In genomic region chr7:69597278-69598076, GRCh38 we compare ENCODE assay signal across 8 cellular contexts. TPM values are rescaled to one million over a fixed set of nuclear protein-coding genes. Genes with fewer than 3 reads are reported as not detected.
DNase-seq lines count a peak whose midpoint lies in the region; ATAC-seq, FAIRE-seq and TF ChIP-seq lines count a peak whose summit lies in the region.

No MANE protein-coding gene starts in this region.

- H4K20me1 ChIP-seq in HepG2 (ENCODE audit: insufficient read depth, low read length), result no peaks in the 10 kb centered on the region

- H3K4me1 ChIP-seq in body of pancreas (peaks cover 28% of the 10 kb centered on the region), HepG2 (ENCODE audit: insufficient read depth, low read length) (peaks cover 18% of the 10 kb centered on the region), subcutaneous abdominal adipose tissue (ENCODE audit: control insufficient read depth in 5 of 5, insufficient read depth in 5 of 5, low read length in 5 of 5) (peaks cover 0 to 36% (median 26%) of the 10 kb centered on the region in 5 donors)

- POLR2A ChIA-PET in HepG2 (lab: Yijun Ruan, JAX), result no interaction called here

- intact Hi-C loops in body of pancreas (cut with DNase I), result no loop called here
- intact Hi-C loops in HepG2 (cut with micrococcal nuclease; ENCODE audit: unreplicated experiment), result no loop called here

- H3K36me3 ChIP-seq in body of pancreas (replicated peaks in 1 of 2; ENCODE audit: insufficient read depth in 1 of 2, low read depth in 2 of 2), result no peaks in the 10 kb centered on the region
- H3K36me3 ChIP-seq in HepG2 (replicated peaks in 1 of 2; ENCODE audit: control insufficient read depth in 1 of 2, insufficient read depth in 2 of 2, low read length in 2 of 2), result no peaks in the 10 kb centered on the region
- no peaks in the 10 kb centered on the region for H3K36me3 ChIP-seq in subcutaneous abdominal adipose tissue (ENCODE audit: control insufficient read depth in 5 of 5, insufficient read depth in 5 of 5, low read length in 5 of 5)

- ATAC-seq in GM21447 (IDR thresholded peaks at IDR 0.05; ENCODE audit: unreplicated experiment), result peak; percentile 24
- ATAC-seq in body of pancreas, result peak; percentile 47
- peak; percentile 55 for ATAC-seq in HepG2

- 0 out of 2 replicates have a peak overlapping the region, but pooled peaks have one; percentile 15 for H3K9ac ChIP-seq in HepG2 (ENCODE audit: insufficient read depth, low read depth, low read length)
- H3K9ac ChIP-seq in subcutaneous abdominal adipose tissue (ENCODE audit: low read length in 5 of 5), result peak overlapping the region; percentile 48 to 87 (median 75)

- H2AFZ ChIP-seq in HepG2 (ENCODE audit: low read length), result no peak overlapping the region

- 0 to 2% methylated on average over 12 to 73 of the region's 78 CpGs for WGBS in body of pancreas, 2 donors
- 7% methylated on average over 13 of the region's 78 CpGs for WGBS in HepG2 (ENCODE audit: low lambda C conversion rate)

- DNase-seq in DMS53 treated with DMSO at 0.1 percent for 48 hours (lab: John Stamatoyannopoulos, UW; ENCODE audit: unreplicated experiment) (peak; percentile 29), KBM-7 (peak; percentile 63), body of pancreas (peak; percentile 13 to 60 (median 30)), HepG2 (ENCODE audit: low spot score) (no peak), COLO829 (ENCODE audit: low spot score) (no peak), NCI-H446 (lab: John Stamatoyannopoulos, UW) (no peak)

- peak overlapping the region; percentile 76 for H3K4me2 ChIP-seq in HepG2 (ENCODE audit: low read depth, low read length)

- in situ Hi-C loops in KBM-7 (cut with MboI; ENCODE audit: low pct_unique_long_range_greater_than_20kb, low sequenced_read_pairs) (no loop called here), HepG2 (cut with HindIII; ENCODE audit: extremely low pct_ligation_motif_present, low pct_unique_long_range_greater_than_20kb) (no loop called here)

- CTCF ChIA-PET in HepG2 (lab: Yijun Ruan, JAX; ENCODE audit: low intra/inter-chr PET ratio, low total read pairs), result no interaction called here

- no peaks in the 10 kb centered on the region for H3K79me2 ChIP-seq in HepG2 (ENCODE audit: insufficient read depth, low read length)

- FAIRE-seq in HepG2 (lab: Jason Lieb, UNC), result no peak

- no peaks in the 10 kb centered on the region for H3K27me3 ChIP-seq in body of pancreas
- peaks cover 0 to 32% of the 10 kb centered on the region in 2 experiments; a peak in 4 of 5 replicates for H3K27me3 ChIP-seq in HepG2 (ENCODE audit: control insufficient read depth in 1 of 2, insufficient read depth in 2 of 2, low read length in 2 of 2)
- no peaks in the 10 kb centered on the region for H3K27me3 ChIP-seq in subcutaneous abdominal adipose tissue (ENCODE audit: control insufficient read depth in 5 of 5, insufficient read depth in 4 of 5, low read length in 5 of 5)

- TF ChIP-seq POLR2A in body of pancreas (IDR thresholded peaks at IDR 0.05), result peak in 1 of 3 donors; percentile 24
- no peak for TF ChIP-seq POLR2A in HepG2 (IDR thresholded peaks at IDR 0.05; ENCODE audit: insufficient read depth in 1 of 2, low read depth in 2 of 2, low read length in 2 of 2)

- H3K4me3 ChIP-seq in body of pancreas, result peak overlapping the region; percentile 21 to 63
- peak overlapping the region; percentile 34 to 70 (median 46); a peak in 4 of 6 replicates for H3K4me3 ChIP-seq in HepG2 (replicated peaks in 1 of 3; ENCODE audit: insufficient read depth in 1 of 3, low read depth in 2 of 3, low read length in 3 of 3)
- peak overlapping the region; percentile 64 to 85 (median 69) for H3K4me3 ChIP-seq in subcutaneous abdominal adipose tissue (ENCODE audit: low read depth in 1 of 5, low read length in 5 of 5)

- TF ChIP-seq RAD21 in HepG2 (CRISPR knock-in tag; IDR thresholded peaks at IDR 0.05), result no peak

- H3K27ac ChIP-seq in body of pancreas (peak overlapping the region; percentile 51 to 90 (median 80)), HepG2 (ENCODE audit: extremely low read length, insufficient read depth, low read length) (no peak overlapping the region), subcutaneous abdominal adipose tissue (ENCODE audit: low read depth, low read length) (peak overlapping the region; percentile 84)

- TF ChIP-seq EP300 in HepG2 (IDR thresholded peaks at IDR 0.05; ENCODE audit: low read depth in 2 of 2, low read length in 2 of 2) (no peak), HepG2 (CRISPR knock-in tag; IDR thresholded peaks at IDR 0.05; ENCODE audit: borderline replicate concordance) (no peak)

- H3K9me3 ChIP-seq in body of pancreas (no peaks in the 10 kb centered on the region), HepG2 (ENCODE audit: low read length) (no peaks in the 10 kb centered on the region), subcutaneous abdominal adipose tissue (ENCODE audit: control insufficient read depth in 5 of 5, low read length in 5 of 5) (no peaks in the 10 kb centered on the region)

- TF ChIP-seq CTCF in body of pancreas (IDR thresholded peaks at IDR 0.05) (no peak), HepG2 (CRISPR knock-in tag; IDR thresholded peaks at IDR 0.05) (no peak)

- BruUV-seq in HepG2 (replicated peaks; lab: Mats Ljungman, UMichigan), result no TSS peak

TF ChIP-seq in HepG2, 621 proteins besides CTCF, POLR2A, EP300 and RAD21 (continues in another document):
- TF ChIP-seq, protein P1, sequence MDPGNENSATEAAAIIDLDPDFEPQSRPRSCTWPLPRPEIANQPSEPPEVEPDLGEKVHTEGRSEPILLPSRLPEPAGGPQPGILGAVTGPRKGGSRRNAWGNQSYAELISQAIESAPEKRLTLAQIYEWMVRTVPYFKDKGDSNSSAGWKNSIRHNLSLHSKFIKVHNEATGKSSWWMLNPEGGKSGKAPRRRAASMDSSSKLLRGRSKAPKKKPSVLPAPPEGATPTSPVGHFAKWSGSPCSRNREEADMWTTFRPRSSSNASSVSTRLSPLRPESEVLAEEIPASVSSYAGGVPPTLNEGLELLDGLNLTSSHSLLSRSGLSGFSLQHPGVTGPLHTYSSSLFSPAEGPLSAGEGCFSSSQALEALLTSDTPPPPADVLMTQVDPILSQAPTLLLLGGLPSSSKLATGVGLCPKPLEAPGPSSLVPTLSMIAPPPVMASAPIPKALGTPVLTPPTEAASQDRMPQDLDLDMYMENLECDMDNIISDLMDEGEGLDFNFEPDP (CRISPR knock-in tag; conservative IDR thresholded peaks at IDR 0.05), result no peak
- TF ChIP-seq ZBTB7B (CRISPR knock-in tag; IDR thresholded peaks at IDR 0.05), result peak; percentile 22; the same call in 1 of the 2 replicates
- no peak for TF ChIP-seq ZFP36 (IDR thresholded peaks at IDR 0.05; ENCODE audit: borderline replicate concordance, low read depth, low read length, partially characterized antibody)
- TF ChIP-seq ZNF572 (CRISPR knock-in tag; IDR thresholded peaks at IDR 0.05), result no peak
- TF ChIP-seq, protein P2, sequence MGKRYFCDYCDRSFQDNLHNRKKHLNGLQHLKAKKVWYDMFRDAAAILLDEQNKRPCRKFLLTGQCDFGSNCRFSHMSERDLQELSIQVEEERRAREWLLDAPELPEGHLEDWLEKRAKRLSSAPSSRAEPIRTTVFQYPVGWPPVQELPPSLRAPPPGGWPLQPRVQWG (CRISPR knock-in tag; IDR thresholded peaks at IDR 0.05; ENCODE audit: borderline replicate concordance, low read depth), result no peak
- TF ChIP-seq ZNF263 (CRISPR knock-in tag; IDR thresholded peaks at IDR 0.05), result peak; percentile 76
- TF ChIP-seq RNF2 (conservative IDR thresholded peaks at IDR 0.05; ENCODE audit: low read depth), result no peak
- 0 out of 2 replicates have a peak, but pooled peaks have one; percentile 39 for TF ChIP-seq ZNF800 (CRISPR knock-in tag; IDR thresholded peaks at IDR 0.05)

RNA-seq across cellular contexts. Expression of gene AUTS2, which starts 0.8 kb away (rescaled TPM):
- total RNA-seq in body of pancreas (10 to 100 TPM; 11.7 to 18.5 TPM), HepG2 (2016; rRNA removed; fragmentation: Illumina TruSeq; extraction: Trizol) (0.38 TPM in 1 of 2 replicates, not detected in the other)
- 0.09 and 0.10 TPM in 2 replicates for total RNA-seq in HepG2 (2016; cell fraction: cytosol; rRNA removed; fragmentation: Illumina TruSeq; extraction: Trizol; ENCODE audit: low read depth)
- total RNA-seq in HepG2 (2016; cell fraction: insoluble cytoplasmic fraction; rRNA removed; fragmentation: Illumina TruSeq; extraction: Trizol), result 0.09 TPM in 1 of 2 replicates, not detected in the other
- total RNA-seq in HepG2 (2016; cell fraction: membrane; rRNA removed; fragmentation: Illumina TruSeq; extraction: Trizol), result 0.06 and 0.07 TPM in 2 replicates
- 0.60 and 1.5 TPM in 2 replicates for total RNA-seq in HepG2 (2016; cell fraction: nucleus; rRNA removed; fragmentation: Illumina TruSeq; extraction: Trizol)
- polyA plus RNA-seq in HepG2 (2011; rRNA removed), result not detected in 2 replicates
- 0.01 TPM in 2 replicates for polyA plus RNA-seq in HepG2 (2011; cell fraction: cytosol; rRNA removed)
- polyA plus RNA-seq in HepG2 (2011; cell fraction: nucleus; rRNA removed), result 0.14 and 1.1 TPM in 2 replicates
- 0.33 and 0.44 TPM in 2 replicates for polyA plus RNA-seq in HepG2 (2012)
- polyA plus RNA-seq in HepG2 (2016; cell fraction: cytosol; fragmentation: Illumina TruSeq; extraction: Trizol; ENCODE audit: low read depth), result not detected in 2 replicates
- 0.03 and 0.29 TPM in 2 replicates for polyA plus RNA-seq in HepG2 (2016; cell fraction: insoluble cytoplasmic fraction; fragmentation: Illumina TruSeq; extraction: Trizol; ENCODE audit: low read depth)
- not detected in 2 replicates for polyA plus RNA-seq in HepG2 (2016; cell fraction: membrane; fragmentation: Illumina TruSeq; extraction: Trizol; ENCODE audit: low read depth)
- polyA plus RNA-seq in HepG2 (2016; cell fraction: nucleus; fragmentation: Illumina TruSeq; extraction: Trizol; ENCODE audit: insufficient read depth, low read depth), result 0.59 and 1.0 TPM in 2 replicates
- polyA minus RNA-seq in HepG2 (2011; rRNA and poly(A)+ RNA removed; ENCODE audit: low replicate concordance), result 0.10 and 0.19 TPM in 2 replicates
- polyA minus RNA-seq in HepG2 (2011; cell fraction: cytosol; rRNA and poly(A)+ RNA removed), result not detected in 2 replicates
- 0.99 and 1.4 TPM in 2 replicates for polyA minus RNA-seq in HepG2 (2011; cell fraction: nucleus; rRNA and poly(A)+ RNA removed)

Comparison
In these comparisons a context has a peak if more than half of its experiments do, and no peak if none do; other contexts are left out.
1. DNase-seq: peak in DMS53 treated with DMSO at 0.1 percent for 48 hours (single experiment), KBM-7 (single experiment) and body of pancreas (4 of 4); none in HepG2 (single experiment), COLO829 (single experiment) and NCI-H446 (0 of 2).
2. RNA of gene AUTS2, which starts 0.8 kb away (total RNA-seq): 11.7 to 18.5 TPM in body of pancreas; 0.06 to 1.5 TPM in HepG2; every median in the first group is over 4 times any median in the second.
3. Peak in every context shown above with its lines, with median percentiles within 50 percentile points of each other: ATAC-seq and H3K4me3 ChIP-seq.